8 cellular contexts compared by ENCODE assay signal in genomic region chr9:69760278-69760610, GRCh38. TPM values are rescaled to one million over a fixed set of nuclear protein-coding genes. Genes with fewer than 3 reads are reported as not detected.
DNase-seq lines count a peak whose midpoint lies in the region; ATAC-seq, FAIRE-seq and TF ChIP-seq lines count a peak whose summit lies in the region.

No MANE protein-coding gene starts in this region.

- H3K36me3 Mint-ChIP-seq in activated naive CD8-positive, alpha-beta T cell treated with anti-CD3 and anti-CD28 coated beads for 36 hours, result peaks cover 16% of the 10 kb centered on the region

- H3K4me1 Mint-ChIP-seq in activated naive CD8-positive, alpha-beta T cell treated with anti-CD3 and anti-CD28 coated beads for 36 hours, result peaks cover 22% of the 10 kb centered on the region

- peak overlapping the region; percentile 85 for H3K9ac ChIP-seq in iPS-20b (ENCODE audit: low read depth, low read length)

- no peaks in the 10 kb centered on the region for H3K27me3 Mint-ChIP-seq in activated naive CD8-positive, alpha-beta T cell treated with anti-CD3 and anti-CD28 coated beads for 36 hours

- ATAC-seq in HG03039 (IDR thresholded peaks at IDR 0.05; ENCODE audit: unreplicated experiment) (peak; percentile 2), HG03097 (IDR thresholded peaks at IDR 0.05; ENCODE audit: low FRiP score, unreplicated experiment) (no peak)

- TF ChIP-seq CTCF in suprapubic skin (IDR thresholded peaks at IDR 0.05), result no peak

- H3K4me3 ChIP-seq in iPS-20b (ENCODE audit: low read length) (peak overlapping the region; percentile 82), suprapubic skin (peak overlapping the region; percentile 81)

- 23% methylated on average over 7 of the region's 7 CpGs for WGBS in suprapubic skin

- H3K27me3 ChIP-seq in iPS-20b (ENCODE audit: insufficient read depth, low read length) (no peaks in the 10 kb centered on the region), suprapubic skin (no peaks in the 10 kb centered on the region)

- peak overlapping the region; percentile 92 for H3K27ac Mint-ChIP-seq in activated naive CD8-positive, alpha-beta T cell treated with anti-CD3 and anti-CD28 coated beads for 36 hours

- no peaks in the 10 kb centered on the region for H3K9me3 Mint-ChIP-seq in activated naive CD8-positive, alpha-beta T cell treated with anti-CD3 and anti-CD28 coated beads for 36 hours

- TF ChIP-seq POLR2A in suprapubic skin (IDR thresholded peaks at IDR 0.05) (no peak), H54 (IDR thresholded peaks at IDR 0.05; ENCODE audit: low read depth, low read length) (no peak)

- H3K4me3 Mint-ChIP-seq in activated naive CD8-positive, alpha-beta T cell treated with anti-CD3 and anti-CD28 coated beads for 36 hours, result peak overlapping the region; percentile 83

- peak; percentile 44 for DNase-seq in DMS 273 treated with DMSO at 0.1 percent for 48 hours (lab: John Stamatoyannopoulos, UW)
- no peak for DNase-seq in activated naive CD8-positive, alpha-beta T cell treated with anti-CD3 and anti-CD28 coated beads for 36 hours
- no peak for DNase-seq in suprapubic skin (ENCODE audit: low spot score in 2 of 2)
- DNase-seq in H54 (ENCODE audit: insufficient read length, low spot score), result no peak
- DNase-seq in NCI-H345 treated with DMSO at 0.1 percent for 48 hours (lab: John Stamatoyannopoulos, UW; ENCODE audit: unreplicated experiment), result no peak

- H3K36me3 ChIP-seq in iPS-20b (ENCODE audit: insufficient read depth, low read depth, low read length) (peaks cover 22% of the 10 kb centered on the region), suprapubic skin (no peaks in the 10 kb centered on the region)

- no peak for TF ChIP-seq EP300 in suprapubic skin (IDR thresholded peaks at IDR 0.05)

- peaks cover 37% of the 10 kb centered on the region; the same call in 1 of the 2 replicates for H3K4me1 ChIP-seq in iPS-20b (ENCODE audit: insufficient read depth, low read length)
- H3K4me1 ChIP-seq in suprapubic skin, result peaks cover 21% of the 10 kb centered on the region

- no peak for FAIRE-seq in H54 (lab: Jason Lieb, UNC)

- H3K27ac ChIP-seq in iPS-20b (ENCODE audit: low read length) (no peak overlapping the region), suprapubic skin (peak overlapping the region; percentile 98)

- H3K9me3 ChIP-seq in iPS-20b (ENCODE audit: insufficient read depth, low read depth, low read length), result no peaks in the 10 kb centered on the region
- H3K9me3 ChIP-seq in suprapubic skin, result no peaks in the 10 kb centered on the region

RNA-seq across cellular contexts. Expression of gene PTAR1, which starts 0.4 kb away (rescaled TPM):
- 10 to 100 TPM; 27.1 to 27.7 TPM for total RNA-seq in activated naive CD8-positive, alpha-beta T cell treated with anti-CD3 and anti-CD28 coated beads for 36 hours
- total RNA-seq in suprapubic skin, result 100 to 1,000 TPM in 1 of 4 donors, 10 to 100 TPM in 3; 44.3 to 108 (median 54.6) TPM
